17 cellular contexts compared by ENCODE assay signal in genomic region chr2:62074233-62074632, GRCh38.
DNase-seq lines count a peak whose midpoint lies in the region; ATAC-seq and TF ChIP-seq lines count a peak whose summit lies in the region.
"Had no signal": no experiment of that assay in that cellular context is flagged by ENCODE, and none has a peak within 500 bp of the region (broad histone marks: within the 10 kb centered on the region; RNA-seq: fewer than 3 reads in every experiment).

No MANE protein-coding gene starts in this region.

- DNase-seq in GM23338 (ENCODE audit: low spot score) = peak; percentile 56
- peak; percentile 61 for DNase-seq in NT2/D1 (ENCODE audit: low read depth, low spot score)
- peak; percentile 12 for DNase-seq in foreskin melanocyte
- no peak for DNase-seq in mesothelial cell of epicardium (ENCODE audit: low spot score in 2 of 2, unreplicated experiment in 2 of 2)
- DNase-seq in heart left ventricle = no peak
- no peak for DNase-seq in mucosa of descending colon
- no peak for DNase-seq in NCI-H748 (lab: John Stamatoyannopoulos, UW; ENCODE audit: unreplicated experiment)
- DNase-seq: AML-193, Caco-2, GF-D8, KBM-7, MG63, NCI-H1092 treated with DMSO at 0.1 percent for 48 hours, NCI-H1694, RPMI8226 had no signal

- H3K36me3 ChIP-seq in GM23338 (ENCODE audit: insufficient read depth) (peaks cover 5% of the 10 kb centered on the region; the same call in 1 of the 2 replicates), NT2/D1 (ENCODE audit: insufficient read depth, insufficient read length, low read length) (no peaks in the 10 kb centered on the region), heart left ventricle (peaks cover 0 to 7% (median 0%) of the 10 kb centered on the region in 9 donors), mucosa of descending colon (ENCODE audit: low read depth) (no peaks in the 10 kb centered on the region)
- H3K36me3 ChIP-seq: MG63 had no signal

- no peak for TF ChIP-seq CTCF in GM23338 (conservative IDR thresholded peaks at IDR 0.05; ENCODE audit: low read depth in 2 of 2)
- TF ChIP-seq CTCF in mesothelial cell of epicardium (IDR thresholded peaks at IDR 0.05; ENCODE audit: unreplicated experiment) = no peak
- no peak for TF ChIP-seq CTCF in heart left ventricle (IDR thresholded peaks at IDR 0.05)
- no peak for TF ChIP-seq CTCF in mucosa of descending colon (IDR thresholded peaks at IDR 0.05)

- intact Hi-C loops in heart left ventricle (cut with DNase I) = no loop called here
- intact Hi-C loops in mucosa of descending colon (cut with DNase I, micrococcal nuclease) = no loop called here

- no peak for TF ChIP-seq POLR2A in heart left ventricle (IDR thresholded peaks at IDR 0.05)

- no peaks in the 10 kb centered on the region for H4K20me1 ChIP-seq in GM23338 (replicated peaks; ENCODE audit: insufficient read depth)

- H3K4me3 ChIP-seq in GM23338 (no peak overlapping the region), NT2/D1 (ENCODE audit: insufficient read length, low read depth) (no peak overlapping the region), heart left ventricle (no peak overlapping the region), mucosa of descending colon (no peak overlapping the region)
- H3K4me3 ChIP-seq: MG63 had no signal

- no peak overlapping the region for H3K9ac ChIP-seq in NT2/D1 (ENCODE audit: insufficient read length, low read depth)

- H3K27me3 Mint-ChIP-seq in GM23338 (ENCODE audit: insufficient read depth, low read depth, poor library complexity) (no peaks in the 10 kb centered on the region), mesothelial cell of epicardium (ENCODE audit: low read depth) (no peaks in the 10 kb centered on the region)

- H2AFZ ChIP-seq in GM23338 = no peak overlapping the region

- no peak overlapping the region; the same call in 1 of the 2 replicates for H3K27ac ChIP-seq in GM23338 (ENCODE audit: low read depth)
- no peak overlapping the region for H3K27ac ChIP-seq in heart left ventricle
- H3K27ac ChIP-seq: HL-60 had no signal

- 0 out of 2 replicates have a peak, but pooled peaks cover 3% of the 10 kb centered on the region for H3F3A ChIP-seq in GM23338 (replicated peaks; ENCODE audit: low read depth)

- peaks cover 8% of the 10 kb centered on the region for H3K9me2 ChIP-seq in GM23338 (ENCODE audit: insufficient read depth)

- peaks cover 29% of the 10 kb centered on the region for H3K9me3 Mint-ChIP-seq in GM23338
- H3K9me3 Mint-ChIP-seq in mesothelial cell of epicardium = peaks cover 9% of the 10 kb centered on the region

- peak; percentile 54 for ATAC-seq in GM23338
- no peak for ATAC-seq in heart left ventricle
- ATAC-seq in mucosa of descending colon = no peak
- ATAC-seq: HCT116 had no signal

- H3K4me2 ChIP-seq in GM23338 = no peak overlapping the region

- H3K9me3 ChIP-seq in NT2/D1 (ENCODE audit: insufficient read depth, low read length) (peaks cover 23% of the 10 kb centered on the region), heart left ventricle (peaks cover 0 to 16% (median 6%) of the 10 kb centered on the region in 12 donors), mucosa of descending colon (peaks cover 12% of the 10 kb centered on the region)
- H3K9me3 ChIP-seq: MG63 had no signal

- H3K4me3 Mint-ChIP-seq in GM23338 (no peak overlapping the region), mesothelial cell of epicardium (no peak overlapping the region)

- H3K79me2 ChIP-seq in GM23338 (replicated peaks; ENCODE audit: insufficient read depth) = no peaks in the 10 kb centered on the region

- H3K36me3 Mint-ChIP-seq in GM23338 (ENCODE audit: low read depth) (peaks cover 43% of the 10 kb centered on the region), mesothelial cell of epicardium (peaks cover 7% of the 10 kb centered on the region)

- H3K4me1 ChIP-seq in GM23338 (ENCODE audit: insufficient read depth) = peaks cover 19% of the 10 kb centered on the region; the same call in 1 of the 2 replicates
- H3K4me1 ChIP-seq in NT2/D1 (ENCODE audit: insufficient read depth, insufficient read length) = peaks cover 4% of the 10 kb centered on the region
- H3K4me1 ChIP-seq in heart left ventricle = peaks cover 0 to 16% (median 4%) of the 10 kb centered on the region in 12 donors
- no peaks in the 10 kb centered on the region for H3K4me1 ChIP-seq in mucosa of descending colon (ENCODE audit: low read depth)

- no peaks in the 10 kb centered on the region for H3K27me3 ChIP-seq in GM23338 (ENCODE audit: insufficient read depth)
- H3K27me3 ChIP-seq in NT2/D1 (ENCODE audit: insufficient read depth, insufficient read length) = no peaks in the 10 kb centered on the region
- H3K27me3 ChIP-seq in heart left ventricle = no peaks in the 10 kb centered on the region
- H3K27me3 ChIP-seq: MG63 had no signal

- H3K27ac Mint-ChIP-seq in GM23338 (no peak overlapping the region), mesothelial cell of epicardium (peak overlapping the region; percentile 7)

- 69 to 84% (median 74%) methylated on average over 2 of the region's 2 CpGs for WGBS in heart left ventricle, 4 donors

- H3K4me1 Mint-ChIP-seq in GM23338 (peaks cover 16% of the 10 kb centered on the region), mesothelial cell of epicardium (peaks cover 12% of the 10 kb centered on the region)

TF ChIP-seq in GM23338, 12 proteins besides CTCF, POLR2A, EP300 and RAD21 (continues in another document):
- TF ChIP-seq REST (IDR thresholded peaks at IDR 0.05; ENCODE audit: unreplicated experiment) = no peak
- TF ChIP-seq CREB1 (CRISPR knock-in tag; IDR thresholded peaks at IDR 0.05; ENCODE audit: low read depth) = no peak
- TF ChIP-seq ZNF331 (CRISPR knock-in tag; IDR thresholded peaks at IDR 0.05; ENCODE audit: low read depth) = no peak
- TF ChIP-seq STAT1 (IDR thresholded peaks at IDR 0.05; ENCODE audit: unreplicated experiment) = no peak
- TF ChIP-seq POLR2AphosphoS5 (IDR thresholded peaks at IDR 0.05; ENCODE audit: low read depth) = no peak

Comparison
In these comparisons a context has a peak if more than half of its experiments do, and no peak if none do; other contexts are left out.
1. DNase-seq: peak in GM23338 (single experiment), NT2/D1 (single experiment) and foreskin melanocyte (single experiment); none in mesothelial cell of epicardium (0 of 2), heart left ventricle (0 of 5), mucosa of descending colon (0 of 3) and NCI-H748 (single experiment).